In the genomic region with DNA sequence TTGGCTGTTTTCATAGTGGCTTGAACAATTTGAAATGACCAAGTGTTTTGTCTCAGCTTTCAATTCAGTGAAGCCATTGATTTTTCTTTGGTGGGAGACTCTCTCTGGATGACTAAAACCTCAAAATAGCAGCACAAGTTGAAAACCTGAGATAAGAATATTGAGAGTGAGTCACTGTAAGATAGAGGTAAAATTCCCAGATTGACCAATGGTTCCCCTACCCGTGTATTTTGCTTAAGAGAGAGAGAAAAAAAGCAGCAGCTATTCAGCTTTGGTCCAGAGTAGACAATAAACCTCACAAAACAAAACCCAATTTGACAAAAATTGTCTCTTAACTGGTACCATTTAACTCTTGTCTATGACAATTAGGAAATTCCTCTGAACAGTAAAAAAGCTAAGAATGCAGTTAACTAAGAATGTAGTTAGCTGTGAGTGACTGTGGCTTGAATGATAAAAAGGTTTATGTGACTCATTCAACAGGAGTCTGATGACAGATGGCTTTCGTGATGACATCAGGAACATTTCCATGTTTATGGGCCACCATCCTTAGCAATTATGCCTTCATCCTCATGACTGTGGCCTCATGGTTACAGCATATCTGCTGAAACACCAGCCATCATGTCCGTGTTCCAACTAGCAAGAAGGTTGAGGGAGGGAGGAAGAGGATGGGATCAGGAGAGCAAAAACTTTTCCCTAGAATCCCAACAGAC, we compare ENCODE assay signal across 17 cellular contexts.
DNase-seq lines count a peak whose midpoint lies in the region; ATAC-seq, FAIRE-seq and TF ChIP-seq lines count a peak whose summit lies in the region.
"Had no signal": no experiment of that assay in that cellular context is flagged by ENCODE, and none has a peak within 500 bp of the region (broad histone marks: within the 10 kb centered on the region; RNA-seq: fewer than 3 reads in every experiment).

No MANE protein-coding gene starts in this region.

- no peak overlapping the region for H3K4me3 ChIP-seq in GM12878

- H3K9me3 ChIP-seq in GM12878 (replicated peaks; ENCODE audit: control insufficient read depth, insufficient read depth, low read length), result no peaks in the 10 kb centered on the region

- H3K27ac Mint-ChIP-seq in Calu3 (ENCODE audit: unreplicated experiment), result peak overlapping the region; percentile 70
- H3K27ac Mint-ChIP-seq: activated naive CD4-positive, alpha-beta T cell treated with anti-CD3 and anti-CD28 coated beads, Interleukin-2, amount 50 U/mL, for 24 hours; naive thymus-derived CD4-positive, alpha-beta T cell had no signal

- H3K9me3 Mint-ChIP-seq in Calu3 (ENCODE audit: low read depth, unreplicated experiment), result no peaks in the 10 kb centered on the region

- no peaks in the 10 kb centered on the region for H3K4me1 Mint-ChIP-seq in Calu3 (ENCODE audit: low read depth, unreplicated experiment)
- H3K4me1 Mint-ChIP-seq: activated naive CD4-positive, alpha-beta T cell treated with anti-CD3 and anti-CD28 coated beads, Interleukin-2, amount 50 U/mL, for 24 hours; naive thymus-derived CD4-positive, alpha-beta T cell had no signal

- no peak overlapping the region for H3K9ac ChIP-seq in GM12878 (ENCODE audit: control insufficient read depth, insufficient read depth, low read length)

- H2AFZ ChIP-seq in GM12878 (ENCODE audit: control insufficient read depth, low read depth, low read length), result no peak overlapping the region

- no peaks in the 10 kb centered on the region for H3K36me3 Mint-ChIP-seq in Calu3 (ENCODE audit: insufficient read depth, unreplicated experiment)
- H3K36me3 Mint-ChIP-seq: activated naive CD4-positive, alpha-beta T cell treated with anti-CD3 and anti-CD28 coated beads, Interleukin-2, amount 50 U/mL, for 24 hours; naive thymus-derived CD4-positive, alpha-beta T cell had no signal

- H3K27me3 Mint-ChIP-seq in Calu3 (ENCODE audit: unreplicated experiment), result no peaks in the 10 kb centered on the region
- H3K27me3 Mint-ChIP-seq: activated naive CD4-positive, alpha-beta T cell treated with anti-CD3 and anti-CD28 coated beads, Interleukin-2, amount 50 U/mL, for 24 hours; naive thymus-derived CD4-positive, alpha-beta T cell had no signal

- TF ChIP-seq CTCF in Calu3 (IDR thresholded peaks at IDR 0.05; ENCODE audit: unreplicated experiment) (no peak), GM12878 (IDR thresholded peaks at IDR 0.05 in 2 of 3, conservative IDR thresholded peaks at IDR 0.05 in 1 of 3; ENCODE audit: control insufficient read depth in 2 of 3, extremely low read depth in 1 of 3, insufficient read depth in 1 of 3, low read depth in 3 of 3, low read length in 3 of 3) (no peak)

- ATAC-seq in GM12878 (no peak; the same call in 2 of the 3 replicates), HG02938 (IDR thresholded peaks at IDR 0.05; ENCODE audit: unreplicated experiment) (no peak), HG02642 (IDR thresholded peaks at IDR 0.05; ENCODE audit: poor library complexity, unreplicated experiment) (no peak)
- ATAC-seq: naive thymus-derived CD4-positive, alpha-beta T cell had no signal

- SMC1A ChIA-PET in GM12878 (lab: Charles Lee; ENCODE audit: uncharacterized antibody, unreplicated experiment), result interaction anchor here (1.5 kb wide), 1 partner anchor 211 kb away, joined by 3 read pairs; no protein-coding TSS in a partner anchor

- H3K4me2 ChIP-seq in GM12878 (ENCODE audit: control insufficient read depth, insufficient read depth), result no peak overlapping the region

- RAD21 ChIA-PET in GM12878 (lab: Charles Lee; ENCODE audit: unreplicated experiment), result no interaction called here

- no TSS peak for BruUV-seq in Calu3 (replicated peaks; lab: Mats Ljungman, UMichigan)
- BruUV-seq in GM12878 (replicated peaks; lab: Mats Ljungman, UMichigan), result no TSS peak

- POLR2A ChIA-PET in GM12878 (lab: Charles Lee), result no interaction called here

- H3K4me1 ChIP-seq in GM12878 (ENCODE audit: control insufficient read depth, insufficient read depth, low read length), result no peaks in the 10 kb centered on the region

- H3K27me3 ChIP-seq in GM12878 (replicated peaks in 1 of 2; ENCODE audit: control insufficient read depth in 2 of 2, insufficient read depth in 2 of 2, low read length in 1 of 2), result no peaks in the 10 kb centered on the region

- TF ChIP-seq RAD21 in GM12878 (IDR thresholded peaks at IDR 0.05; ENCODE audit: insufficient read depth, low read depth, low read length), result no peak

- FAIRE-seq in GM12878 (lab: Jason Lieb, UNC), result no peak
- FAIRE-seq: kidney had no signal

- 0% methylated on average over 3 of the region's 3 CpGs for WGBS in GM12878 (ENCODE audit: insufficient coverage, insufficient replicate concordance, low lambda C conversion rate, missing lambda C conversion rate)

- TF ChIP-seq POLR2A in GM12878 (IDR thresholded peaks at IDR 0.05; ENCODE audit: low read depth, low read length), result no peak

- no peak overlapping the region for H3K4me3 Mint-ChIP-seq in Calu3 (ENCODE audit: low read depth, unreplicated experiment)
- H3K4me3 Mint-ChIP-seq: activated naive CD4-positive, alpha-beta T cell treated with anti-CD3 and anti-CD28 coated beads, Interleukin-2, amount 50 U/mL, for 24 hours; naive thymus-derived CD4-positive, alpha-beta T cell had no signal

- TF ChIP-seq EP300 in GM12878 (IDR thresholded peaks at IDR 0.05; ENCODE audit: borderline replicate concordance in 1 of 2, control insufficient read depth in 1 of 2, low read depth in 2 of 2, low read length in 2 of 2), result no peak

- DNase-seq in Calu3, result no peak
- DNase-seq in HT1080 (ENCODE audit: low read depth), result peak; percentile 62
- DNase-seq in GM12878 (ENCODE audit: low read depth, low spot score), result no peak
- peak; percentile 15 for DNase-seq in lung microvascular endothelial cell (ENCODE audit: low read depth in 2 of 2)
- DNase-seq in NCI-H1092 treated with DMSO at 0.1 percent for 48 hours (lab: John Stamatoyannopoulos, UW), result no peak
- DNase-seq in activated effector memory CD4-positive, alpha-beta T cell treated with anti-CD3 and anti-CD28 coated beads, Interleukin-2, amount 50 U/mL, for 16 hours, result no peak
- DNase-seq: cortex of kidney; foreskin melanocyte; kidney; naive thymus-derived CD4-positive, alpha-beta T cell; NCI-H526; WERI-Rb-1 had no signal

- H3K36me3 ChIP-seq in GM12878 (ENCODE audit: control insufficient read depth in 2 of 2, insufficient read depth in 2 of 2, low read length in 1 of 2), result no peaks in the 10 kb centered on the region
- H3K36me3 ChIP-seq: WERI-Rb-1 had no signal

- CTCF ChIA-PET in Calu3 (lab: Charles Lee) (interaction anchor here (1.0 kb wide), 1 partner anchor 34 kb away, joined by 3 read pairs; no protein-coding TSS in a partner anchor), GM12878 (lab: Yijun Ruan, JAX) (interaction anchor here (1.4 kb wide), 1 partner anchor 10 kb away, joined by 3 read pairs; no protein-coding TSS in a partner anchor)

- no peaks in the 10 kb centered on the region for H4K20me1 ChIP-seq in GM12878 (ENCODE audit: control insufficient read depth, insufficient read depth)

- in situ Hi-C loops in GM12878 (cut with MboI), result no loop called here

- no peaks in the 10 kb centered on the region for H3K79me2 ChIP-seq in GM12878 (ENCODE audit: control insufficient read depth, insufficient read depth, low read length)

- H3K27ac ChIP-seq in GM12878 (ENCODE audit: control insufficient read depth, insufficient read depth), result no peak overlapping the region
- H3K27ac ChIP-seq: C4-2B, HL-60, WERI-Rb-1 had no signal

- intact Hi-C loops in Calu3 (cut with micrococcal nuclease; ENCODE audit: unreplicated experiment), result no loop called here
- intact Hi-C loops in GM12878 (cut with micrococcal nuclease; ENCODE audit: unreplicated experiment), result no loop called here

TF ChIP-seq in GM12878, 131 proteins besides CTCF, POLR2A, EP300 and RAD21:
- TF ChIP-seq JUNB (IDR thresholded peaks at IDR 0.05) (peak; percentile 9; the same call in 1 of the 2 replicates), CHD1 (IDR thresholded peaks at IDR 0.05; ENCODE audit: low read depth, low read length) (no peak)

Comparison
In these comparisons a context has a peak if more than half of its experiments do, and no peak if none do; other contexts are left out.
1. DNase-seq: peak in HT1080 (single experiment) and lung microvascular endothelial cell (2 of 2); none in Calu3 (single experiment), GM12878 (single experiment), NCI-H1092 treated with DMSO at 0.1 percent for 48 hours (single experiment) and activated effector memory CD4-positive, alpha-beta T cell treated with anti-CD3 and anti-CD28 coated beads, Interleukin-2, amount 50 U/mL, for 16 hours (single experiment).